In genomic region chr6:33824461-33825154, GRCh38 we compare ENCODE assay signal across 2 cellular contexts.
TF ChIP-seq lines count a peak whose summit lies in the region.

No MANE protein-coding gene starts in this region.

TF ChIP-seq in A549, 52 proteins besides CTCF, POLR2A, EP300 and RAD21:
- TF ChIP-seq CBX8 (IDR thresholded peaks at IDR 0.05) (no peak), MAZ (IDR thresholded peaks at IDR 0.05; ENCODE audit: borderline replicate concordance, low read depth, low read length) (no peak), USF2 (IDR thresholded peaks at IDR 0.05) (no peak)

TF ChIP-seq in H1, 55 proteins besides CTCF, POLR2A, EP300 and RAD21:
- TF ChIP-seq HDAC2 (IDR thresholded peaks at IDR 0.05; ENCODE audit: borderline replicate concordance in 1 of 2, low read depth in 2 of 2, low read length in 2 of 2): no peak
- TF ChIP-seq, protein P1, sequence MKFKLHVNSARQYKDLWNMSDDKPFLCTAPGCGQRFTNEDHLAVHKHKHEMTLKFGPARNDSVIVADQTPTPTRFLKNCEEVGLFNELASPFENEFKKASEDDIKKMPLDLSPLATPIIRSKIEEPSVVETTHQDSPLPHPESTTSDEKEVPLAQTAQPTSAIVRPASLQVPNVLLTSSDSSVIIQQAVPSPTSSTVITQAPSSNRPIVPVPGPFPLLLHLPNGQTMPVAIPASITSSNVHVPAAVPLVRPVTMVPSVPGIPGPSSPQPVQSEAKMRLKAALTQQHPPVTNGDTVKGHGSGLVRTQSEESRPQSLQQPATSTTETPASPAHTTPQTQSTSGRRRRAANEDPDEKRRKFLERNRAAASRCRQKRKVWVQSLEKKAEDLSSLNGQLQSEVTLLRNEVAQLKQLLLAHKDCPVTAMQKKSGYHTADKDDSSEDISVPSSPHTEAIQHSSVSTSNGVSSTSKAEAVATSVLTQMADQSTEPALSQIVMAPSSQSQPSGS (IDR thresholded peaks at IDR 0.05; ENCODE audit: low read length): no peak
